1 cellular context compared by ENCODE assay signal in the genomic region with DNA sequence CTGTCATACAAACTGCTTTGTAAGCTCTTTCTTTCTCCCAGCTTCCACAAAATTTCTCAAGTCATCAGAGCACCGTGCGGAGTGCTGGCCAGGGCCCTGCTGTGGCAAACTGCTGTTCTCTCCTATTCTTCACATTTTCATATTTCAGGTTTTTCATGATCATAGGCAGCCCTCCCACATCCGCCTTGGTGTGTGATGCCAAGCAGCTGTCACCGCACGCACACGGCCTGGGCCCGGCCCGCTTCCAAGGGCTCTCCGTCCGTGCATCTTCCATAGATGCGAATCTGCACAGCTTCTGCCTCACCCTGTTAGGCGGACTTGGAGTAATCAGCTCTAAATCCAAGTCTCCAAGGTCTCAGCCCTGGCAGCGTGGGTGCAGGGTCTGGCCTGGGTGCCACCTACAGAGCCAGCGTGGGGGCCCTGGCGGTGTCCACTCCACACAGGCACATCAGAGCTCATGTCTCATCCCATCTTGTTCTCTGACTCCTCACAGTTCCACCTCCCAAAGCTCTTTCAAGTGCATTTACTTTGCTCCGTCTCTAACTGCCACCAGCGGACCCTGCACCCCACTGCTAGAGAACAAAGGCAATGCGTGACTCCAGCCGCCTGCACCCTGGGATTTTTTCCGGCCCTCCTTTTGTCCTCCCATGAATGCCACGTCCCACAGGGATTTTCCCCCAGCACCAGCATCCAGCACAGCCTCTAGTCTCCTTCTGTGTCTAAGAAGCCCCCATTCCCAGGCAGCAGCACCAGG.
TF ChIP-seq lines count a peak whose summit lies in the region.

No MANE protein-coding gene starts in this region.

TF ChIP-seq in WTC11, 78 proteins besides CTCF, POLR2A, EP300 and RAD21 (continued from another document):
- TF ChIP-seq, protein P1, sequence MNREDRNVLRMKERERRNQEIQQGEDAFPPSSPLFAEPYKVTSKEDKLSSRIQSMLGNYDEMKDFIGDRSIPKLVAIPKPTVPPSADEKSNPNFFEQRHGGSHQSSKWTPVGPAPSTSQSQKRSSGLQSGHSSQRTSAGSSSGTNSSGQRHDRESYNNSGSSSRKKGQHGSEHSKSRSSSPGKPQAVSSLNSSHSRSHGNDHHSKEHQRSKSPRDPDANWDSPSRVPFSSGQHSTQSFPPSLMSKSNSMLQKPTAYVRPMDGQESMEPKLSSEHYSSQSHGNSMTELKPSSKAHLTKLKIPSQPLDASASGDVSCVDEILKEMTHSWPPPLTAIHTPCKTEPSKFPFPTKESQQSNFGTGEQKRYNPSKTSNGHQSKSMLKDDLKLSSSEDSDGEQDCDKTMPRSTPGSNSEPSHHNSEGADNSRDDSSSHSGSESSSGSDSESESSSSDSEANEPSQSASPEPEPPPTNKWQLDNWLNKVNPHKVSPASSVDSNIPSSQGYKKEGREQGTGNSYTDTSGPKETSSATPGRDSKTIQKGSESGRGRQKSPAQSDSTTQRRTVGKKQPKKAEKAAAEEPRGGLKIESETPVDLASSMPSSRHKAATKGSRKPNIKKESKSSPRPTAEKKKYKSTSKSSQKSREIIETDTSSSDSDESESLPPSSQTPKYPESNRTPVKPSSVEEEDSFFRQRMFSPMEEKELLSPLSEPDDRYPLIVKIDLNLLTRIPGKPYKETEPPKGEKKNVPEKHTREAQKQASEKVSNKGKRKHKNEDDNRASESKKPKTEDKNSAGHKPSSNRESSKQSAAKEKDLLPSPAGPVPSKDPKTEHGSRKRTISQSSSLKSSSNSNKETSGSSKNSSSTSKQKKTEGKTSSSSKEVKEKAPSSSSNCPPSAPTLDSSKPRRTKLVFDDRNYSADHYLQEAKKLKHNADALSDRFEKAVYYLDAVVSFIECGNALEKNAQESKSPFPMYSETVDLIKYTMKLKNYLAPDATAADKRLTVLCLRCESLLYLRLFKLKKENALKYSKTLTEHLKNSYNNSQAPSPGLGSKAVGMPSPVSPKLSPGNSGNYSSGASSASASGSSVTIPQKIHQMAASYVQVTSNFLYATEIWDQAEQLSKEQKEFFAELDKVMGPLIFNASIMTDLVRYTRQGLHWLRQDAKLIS (CRISPR knock-in tag; IDR thresholded peaks at IDR 0.05; ENCODE audit: borderline replicate concordance): no peak
TF ChIP-seq in WTC11: peak in this region for 1.
